ENCODE assay signal across 8 cellular contexts in genomic region chr4:156169011-156169410, GRCh38.
DNase-seq lines count a peak whose midpoint lies in the region; ATAC-seq and TF ChIP-seq lines count a peak whose summit lies in the region.

No MANE protein-coding gene starts in this region.

- POLR2A ChIA-PET in AG04450 (lab: Yijun Ruan, JAX) = no interaction called here
- POLR2A ChIA-PET in SK-N-SH (lab: Yijun Ruan, JAX) = no interaction called here

- 7% methylated on average over 3 of the region's 3 CpGs for WGBS in SK-N-SH (ENCODE audit: low lambda C conversion rate)
- 57 to 63% methylated on average over 3 of the region's 3 CpGs for WGBS in sigmoid colon, 2 donors

- intact Hi-C loops in Right ventricle myocardium inferior (cut with DNase I) (no loop called here), sigmoid colon (cut with DNase I) (loop anchor here (5.0 to 10.0 kb wide), 2 partner anchors 796 to 878 kb away; no protein-coding TSS in a partner anchor)

- TF ChIP-seq CTCF in AG04450 (IDR thresholded peaks at IDR 0.05; ENCODE audit: low read depth, low read length) (peak; percentile 84), SK-N-SH (IDR thresholded peaks at IDR 0.05) (peak; percentile 64), sigmoid colon (IDR thresholded peaks at IDR 0.05) (peak in 1 of 4 experiments; percentile 39)

- H4K20me1 ChIP-seq in SK-N-SH (ENCODE audit: insufficient read depth) = no peaks in the 10 kb centered on the region

- no peak for TF ChIP-seq POLR2A in sigmoid colon (IDR thresholded peaks at IDR 0.05)

- CTCF ChIA-PET in AG04450 (lab: Charles Lee) = interaction anchor here (0.6 to 2.4 kb wide), 14 partner anchors 9 to 1049 kb away, joined by 3 to 10 read pairs (median 5); no protein-coding TSS in a partner anchor
- CTCF ChIA-PET in SK-N-SH (lab: Yijun Ruan, JAX) = interaction anchor here (2.0 kb wide), 1 partner anchor 9 kb away, joined by 5 read pairs; no protein-coding TSS in a partner anchor

- no peak overlapping the region for H3K4me2 ChIP-seq in SK-N-SH

- H3K27ac ChIP-seq in AG04450 (ENCODE audit: low read depth, low read length) = no peak overlapping the region
- H3K27ac ChIP-seq in SK-N-SH (ENCODE audit: low read depth in 2 of 2, low read length in 1 of 2) = no peak overlapping the region
- peak overlapping the region in 1 of 4 donors; percentile 16 for H3K27ac ChIP-seq in sigmoid colon

- no peaks in the 10 kb centered on the region for H3K9me3 ChIP-seq in AG04450 (ENCODE audit: control insufficient read depth, insufficient read depth, low read length)
- no peaks in the 10 kb centered on the region for H3K9me3 ChIP-seq in SK-N-SH
- no peaks in the 10 kb centered on the region for H3K9me3 ChIP-seq in sigmoid colon

- H3K79me2 ChIP-seq in SK-N-SH (ENCODE audit: insufficient read depth) = no peaks in the 10 kb centered on the region

- no peak for TF ChIP-seq EP300 in Ishikawa (IDR thresholded peaks at IDR 0.05; ENCODE audit: borderline replicate concordance)
- no peak for TF ChIP-seq EP300 in SK-N-SH (IDR thresholded peaks at IDR 0.05; ENCODE audit: borderline replicate concordance in 1 of 2, low read depth in 1 of 2, low read length in 1 of 2)
- TF ChIP-seq EP300 in sigmoid colon (IDR thresholded peaks at IDR 0.05) = no peak

- H3K4me1 ChIP-seq in SK-N-SH (ENCODE audit: control insufficient read depth in 1 of 2, insufficient read depth in 2 of 2, low read depth in 1 of 2, low read length in 1 of 2) = no peaks in the 10 kb centered on the region
- peaks cover 0 to 12% (median 4%) of the 10 kb centered on the region in 4 donors for H3K4me1 ChIP-seq in sigmoid colon

- H3K27me3 ChIP-seq in AG04450 (ENCODE audit: control insufficient read depth, insufficient read depth, low read length) (no peaks in the 10 kb centered on the region), SK-N-SH (ENCODE audit: insufficient read depth) (no peaks in the 10 kb centered on the region), sigmoid colon (no peaks in the 10 kb centered on the region)

- H3K9me2 ChIP-seq in SK-N-SH = no peaks in the 10 kb centered on the region

- H3F3A ChIP-seq in SK-N-SH (replicated peaks; ENCODE audit: insufficient read depth) = peaks cover 3% of the 10 kb centered on the region

- DNase-seq in AG04450 (ENCODE audit: low read depth, low spot score) (peak; percentile 79), SK-N-SH (no peak), Right ventricle myocardium inferior (ENCODE audit: missing footprints) (no peak), sigmoid colon (peak; percentile 61)

- H3K9ac ChIP-seq in SK-N-SH = no peak overlapping the region

- no peak overlapping the region for H3K4me3 ChIP-seq in AG04450 (ENCODE audit: low read depth, low read length)
- no peak overlapping the region for H3K4me3 ChIP-seq in SK-N-SH (ENCODE audit: low read depth in 2 of 2, low read length in 1 of 2)
- H3K4me3 ChIP-seq in sigmoid colon = no peak overlapping the region

- peak; percentile 82 for TF ChIP-seq RAD21 in Ishikawa (IDR thresholded peaks at IDR 0.05; ENCODE audit: low read depth)
- TF ChIP-seq RAD21 in SK-N-SH (IDR thresholded peaks at IDR 0.05; ENCODE audit: low read length) = peak; percentile 63

- ATAC-seq in GM18520 (IDR thresholded peaks at IDR 0.05; ENCODE audit: unreplicated experiment) = peak; percentile 38
- peak; percentile 85 for ATAC-seq in Right ventricle myocardium inferior
- no peak for ATAC-seq in HG03460 (IDR thresholded peaks at IDR 0.05; ENCODE audit: unreplicated experiment)
- no peak for ATAC-seq in HG03521 (IDR thresholded peaks at IDR 0.05; ENCODE audit: unreplicated experiment)

- no peak overlapping the region for H2AFZ ChIP-seq in SK-N-SH (ENCODE audit: low read depth)

- no peaks in the 10 kb centered on the region for H3K36me3 ChIP-seq in SK-N-SH (replicated peaks in 1 of 2; ENCODE audit: control insufficient read depth in 1 of 2, insufficient read depth in 2 of 2, low read length in 1 of 2)
- H3K36me3 ChIP-seq in sigmoid colon = no peaks in the 10 kb centered on the region

TF ChIP-seq in Ishikawa, 13 proteins besides CTCF, POLR2A, EP300 and RAD21 (continues in another document):
- TF ChIP-seq ZBTB7A (IDR thresholded peaks at IDR 0.05; ENCODE audit: low read depth) = no peak
- TF ChIP-seq EGR1 (IDR thresholded peaks at IDR 0.05) = no peak
- no peak for TF ChIP-seq MAX (IDR thresholded peaks at IDR 0.05)
- TF ChIP-seq FOXM1 (IDR thresholded peaks at IDR 0.05; ENCODE audit: borderline replicate concordance, low read depth) = no peak
- TF ChIP-seq TAF1 (IDR thresholded peaks at IDR 0.05; ENCODE audit: low read depth) = no peak
- TF ChIP-seq YY1 (IDR thresholded peaks at IDR 0.05; ENCODE audit: low read depth) = no peak
- no peak for TF ChIP-seq NFIC (IDR thresholded peaks at IDR 0.05)
- TF ChIP-seq TCF12 (IDR thresholded peaks at IDR 0.05; ENCODE audit: low read depth) = no peak
- no peak for TF ChIP-seq USF1 (IDR thresholded peaks at IDR 0.05)
- no peak for TF ChIP-seq CREB1 (IDR thresholded peaks at IDR 0.05; ENCODE audit: low read depth)
- no peak for TF ChIP-seq CEBPB (IDR thresholded peaks at IDR 0.05)
- TF ChIP-seq TEAD4 (IDR thresholded peaks at IDR 0.05) = no peak

TF ChIP-seq in SK-N-SH, 30 proteins besides CTCF, POLR2A, EP300 and RAD21:
- TF ChIP-seq SMC3 (IDR thresholded peaks at IDR 0.05; ENCODE audit: low read depth, low read length) = peak; percentile 49; the same call in 1 of the 2 replicates
- TF ChIP-seq CHD2 (IDR thresholded peaks at IDR 0.05; ENCODE audit: low read length, partially characterized antibody) = no peak
- TF ChIP-seq NFIC (IDR thresholded peaks at IDR 0.05; ENCODE audit: borderline replicate concordance) = no peak
- TF ChIP-seq FOXM1 (IDR thresholded peaks at IDR 0.05; ENCODE audit: low read depth) = no peak
- no peak for TF ChIP-seq SIN3A (IDR thresholded peaks at IDR 0.05; ENCODE audit: borderline replicate concordance, low read depth, low read length)
- TF ChIP-seq RFX5 (IDR thresholded peaks at IDR 0.05; ENCODE audit: low read length) = no peak
TF ChIP-seq in SK-N-SH: peak in this region for 1.

Comparison
In these comparisons a context has a peak if more than half of its experiments do, and no peak if none do; other contexts are left out.
1. DNase-seq: peak in AG04450 (single experiment) and sigmoid colon (single experiment); none in SK-N-SH (single experiment) and Right ventricle myocardium inferior (single experiment).
2. ATAC-seq: peak in GM18520 (single experiment) and Right ventricle myocardium inferior (single experiment); none in HG03460 (single experiment) and HG03521 (single experiment).